Comparison of ENCODE assay signal across 16 cellular contexts in genomic region chr3:64888840-64889239, GRCh38.
DNase-seq lines count a peak whose midpoint lies in the region; ATAC-seq and TF ChIP-seq lines count a peak whose summit lies in the region.
"Had no signal": no experiment of that assay in that cellular context is flagged by ENCODE, and none has a peak within 500 bp of the region (broad histone marks: within the 10 kb centered on the region; RNA-seq: fewer than 3 reads in every experiment).

No MANE protein-coding gene starts in this region.

- ATAC-seq in GM23338: no peak
- ATAC-seq in gastrocnemius medialis: no peak
- ATAC-seq in GM21576 (IDR thresholded peaks at IDR 0.05; ENCODE audit: unreplicated experiment): no peak
- no peak for ATAC-seq in HG02884 (IDR thresholded peaks at IDR 0.05; ENCODE audit: unreplicated experiment)

- H3K27ac ChIP-seq in GM23338 (ENCODE audit: low read depth) (no peak overlapping the region), caudate nucleus (ENCODE audit: low read depth, low read length) (peak overlapping the region; percentile 45), hepatocyte (peak overlapping the region; percentile 7), gastrocnemius medialis (peak overlapping the region; percentile 5 to 62 (median 56))
- H3K27ac ChIP-seq: HL-60, RWPE1 had no signal

- H4K20me1 ChIP-seq in GM23338 (replicated peaks; ENCODE audit: insufficient read depth) (no peaks in the 10 kb centered on the region), hepatocyte (ENCODE audit: insufficient read depth, poor library complexity, severe bottlenecking) (no peaks in the 10 kb centered on the region)

- H3K4me1 Mint-ChIP-seq in GM23338: peaks cover 9% of the 10 kb centered on the region
- H3K4me1 Mint-ChIP-seq: CD4-positive, CD25-positive, alpha-beta regulatory T cell had no signal

- in situ Hi-C loops in gastrocnemius medialis (cut with MboI; ENCODE audit: low sequenced_read_pairs in 4 of 4): no loop called here

- no peaks in the 10 kb centered on the region for H3K27me3 ChIP-seq in GM23338 (ENCODE audit: insufficient read depth)
- H3K27me3 ChIP-seq in hepatocyte: no peaks in the 10 kb centered on the region
- H3K27me3 ChIP-seq in gastrocnemius medialis: no peaks in the 10 kb centered on the region

- WGBS in hepatocyte (ENCODE audit: low lambda C conversion rate, missing lambda C conversion rate): 62% methylated on average over 2 of the region's 2 CpGs

- 0 out of 3 replicates have a peak, but pooled peaks cover 2% of the 10 kb centered on the region for H3K9me3 Mint-ChIP-seq in GM23338

- no peak overlapping the region for H3K4me3 ChIP-seq in GM23338
- H3K4me3 ChIP-seq in hepatocyte: no peak overlapping the region
- no peak overlapping the region for H3K4me3 ChIP-seq in gastrocnemius medialis

- H3K4me2 ChIP-seq in GM23338: no peak overlapping the region
- H3K4me2 ChIP-seq in hepatocyte: no peak overlapping the region

- TF ChIP-seq CTCF in GM23338 (conservative IDR thresholded peaks at IDR 0.05; ENCODE audit: low read depth in 2 of 2) (no peak), hepatocyte (IDR thresholded peaks at IDR 0.05; ENCODE audit: poor library complexity) (no peak), gastrocnemius medialis (IDR thresholded peaks at IDR 0.05 in 4 of 5, conservative IDR thresholded peaks at IDR 0.05 in 1 of 5) (no peak)

- no peak for DNase-seq in GM23338 (ENCODE audit: low spot score)
- DNase-seq in caudate nucleus (lab: John Stamatoyannopoulos, UW): no peak
- DNase-seq in hepatocyte (ENCODE audit: low spot score): no peak
- DNase-seq in gastrocnemius medialis: no peak
- DNase-seq in glomerular visceral epithelial cell (ENCODE audit: extremely low spot score): no peak
- DNase-seq: CD4-positive, CD25-positive, alpha-beta regulatory T cell; GOT3; KG1; NCI-H1048; NCI-H2227 treated with DMSO at 0.1 percent for 48 hours; NK-92 treated with Interleukin-12 subunit alpha and Interleukin-12 subunit beta, amount 100 ng/mL, for 24 hours; OCI-M1 had no signal

- H3K36me3 ChIP-seq in GM23338 (ENCODE audit: insufficient read depth): no peaks in the 10 kb centered on the region
- H3K36me3 ChIP-seq in hepatocyte (replicated peaks; ENCODE audit: insufficient read depth, low read depth): no peaks in the 10 kb centered on the region
- H3K36me3 ChIP-seq in gastrocnemius medialis: no peaks in the 10 kb centered on the region

- H3K79me2 ChIP-seq in GM23338 (replicated peaks; ENCODE audit: insufficient read depth) (no peaks in the 10 kb centered on the region), hepatocyte (no peaks in the 10 kb centered on the region)

- H3K4me3 Mint-ChIP-seq in GM23338: no peak overlapping the region
- H3K4me3 Mint-ChIP-seq: CD4-positive, CD25-positive, alpha-beta regulatory T cell had no signal

- intact Hi-C loops in gastrocnemius medialis (cut with DNase I; ENCODE audit: low total_unique reads): no loop called here

- H3K4me1 ChIP-seq in GM23338 (ENCODE audit: insufficient read depth): peaks cover 13% of the 10 kb centered on the region
- peaks cover 12% of the 10 kb centered on the region for H3K4me1 ChIP-seq in hepatocyte (ENCODE audit: insufficient read depth)
- H3K4me1 ChIP-seq in gastrocnemius medialis: peaks cover 18 to 29% of the 10 kb centered on the region in 2 donors

- TF ChIP-seq POLR2A in gastrocnemius medialis (IDR thresholded peaks at IDR 0.05): no peak

- H3K27me3 Mint-ChIP-seq in GM23338 (ENCODE audit: insufficient read depth, low read depth, poor library complexity): no peaks in the 10 kb centered on the region
- H3K27me3 Mint-ChIP-seq: CD4-positive, CD25-positive, alpha-beta regulatory T cell had no signal

- H3K9me2 ChIP-seq in GM23338 (ENCODE audit: insufficient read depth) (no peaks in the 10 kb centered on the region), hepatocyte (replicated peaks; ENCODE audit: insufficient read depth) (no peaks in the 10 kb centered on the region)

- no peaks in the 10 kb centered on the region for H3F3A ChIP-seq in GM23338 (replicated peaks; ENCODE audit: low read depth)

- H2AFZ ChIP-seq in GM23338 (peak overlapping the region; percentile 5; the same call in 1 of the 2 replicates), hepatocyte (no peak overlapping the region)

- no peak overlapping the region for H3K27ac Mint-ChIP-seq in GM23338
- H3K27ac Mint-ChIP-seq: CD4-positive, CD25-positive, alpha-beta regulatory T cell had no signal

- no peaks in the 10 kb centered on the region for H3K36me3 Mint-ChIP-seq in GM23338 (ENCODE audit: low read depth)
- H3K36me3 Mint-ChIP-seq: CD4-positive, CD25-positive, alpha-beta regulatory T cell had no signal

- H3K9me3 ChIP-seq in hepatocyte (ENCODE audit: low read depth) (no peaks in the 10 kb centered on the region), gastrocnemius medialis (no peaks in the 10 kb centered on the region)

TF ChIP-seq in GM23338, 12 proteins besides CTCF, POLR2A, EP300 and RAD21 (continues in another document):
- TF ChIP-seq JUNB (IDR thresholded peaks at IDR 0.05; ENCODE audit: unreplicated experiment) (no peak), REST (IDR thresholded peaks at IDR 0.05; ENCODE audit: unreplicated experiment) (no peak), EZH2phosphoT487 (IDR thresholded peaks at IDR 0.05; ENCODE audit: unreplicated experiment) (no peak), ETS1 (IDR thresholded peaks at IDR 0.05) (no peak), STAT1 (IDR thresholded peaks at IDR 0.05; ENCODE audit: unreplicated experiment) (no peak), NANOG (IDR thresholded peaks at IDR 0.05; ENCODE audit: borderline replicate concordance) (no peak), CREB1 (CRISPR knock-in tag; IDR thresholded peaks at IDR 0.05; ENCODE audit: low read depth) (no peak), ZNF114 (CRISPR knock-in tag; IDR thresholded peaks at IDR 0.05) (no peak), POLR2AphosphoS5 (IDR thresholded peaks at IDR 0.05; ENCODE audit: low read depth) (no peak), ZNF331 (CRISPR knock-in tag; IDR thresholded peaks at IDR 0.05; ENCODE audit: low read depth) (no peak)
